In genomic region chr4:104976258-104976657, GRCh38 we compare ENCODE assay signal across 23 cellular contexts.
A peak's percentile ranks its signal among the peaks of the same experiment; 100 is the strongest.
DNase-seq lines count a peak whose midpoint lies in the region; ATAC-seq and TF ChIP-seq lines count a peak whose summit lies in the region.
"Had no signal": no experiment of that assay in that cellular context is flagged by ENCODE, and none has a peak within 500 bp of the region (broad histone marks: within the 10 kb centered on the region; RNA-seq: fewer than 3 reads in every experiment).

No MANE protein-coding gene starts in this region.

- H3K9me3 Mint-ChIP-seq in dendritic cell treated with granulocyte-macrophage colony-stimulating factor and Interleukin-4, amounts not matched to agents 40 ng/mL and 50 ng/mL, for 4 days = peaks cover 23% of the 10 kb centered on the region
- H3K9me3 Mint-ChIP-seq: GM23338 had no signal

- no peaks in the 10 kb centered on the region for H3K27me3 Mint-ChIP-seq in dendritic cell treated with granulocyte-macrophage colony-stimulating factor and Interleukin-4, amounts not matched to agents 40 ng/mL and 50 ng/mL, for 4 days
- H3K27me3 Mint-ChIP-seq: CD4-positive, alpha-beta T cell had no signal

- intact Hi-C loops in dendritic cell treated with granulocyte-macrophage colony-stimulating factor and Interleukin-4, amounts not matched to agents 40 ng/mL and 50 ng/mL, for 4 days (cut with micrococcal nuclease) = no loop called here
- intact Hi-C loops in vagina (cut with DNase I) = no loop called here

- peak; percentile 30 for ATAC-seq in GM18520 (IDR thresholded peaks at IDR 0.05; ENCODE audit: unreplicated experiment)
- peak; percentile 53 for ATAC-seq in GM21619 (IDR thresholded peaks at IDR 0.05; ENCODE audit: unreplicated experiment)
- no peak for ATAC-seq in HG02840 (IDR thresholded peaks at IDR 0.05; ENCODE audit: low FRiP score, unreplicated experiment)
- ATAC-seq: GM23338, PC-3 had no signal

- H3K9me3 ChIP-seq in MM.1S (replicated peaks; ENCODE audit: insufficient read depth, low read length) (no peaks in the 10 kb centered on the region), vagina (no peaks in the 10 kb centered on the region)
- H3K9me3 ChIP-seq: sigmoid colon had no signal

- no peaks in the 10 kb centered on the region for H3K9me2 ChIP-seq in MM.1S (replicated peaks; ENCODE audit: insufficient read depth, low read length)

- H3K36me3 ChIP-seq in MM.1S (replicated peaks; ENCODE audit: insufficient read depth, low read length) (no peaks in the 10 kb centered on the region), vagina (no peaks in the 10 kb centered on the region)
- H3K36me3 ChIP-seq: sigmoid colon, WERI-Rb-1 had no signal

- no peak for TF ChIP-seq POLR2A in vagina (IDR thresholded peaks at IDR 0.05)

- no peaks in the 10 kb centered on the region for H3K79me2 ChIP-seq in MM.1S (ENCODE audit: low read length)

- no peaks in the 10 kb centered on the region for H3K36me3 Mint-ChIP-seq in dendritic cell treated with granulocyte-macrophage colony-stimulating factor and Interleukin-4, amounts not matched to agents 40 ng/mL and 50 ng/mL, for 4 days (ENCODE audit: low read depth)

- H3K4me1 Mint-ChIP-seq in dendritic cell treated with granulocyte-macrophage colony-stimulating factor and Interleukin-4, amounts not matched to agents 40 ng/mL and 50 ng/mL, for 4 days (ENCODE audit: low read depth) = peaks cover 37% of the 10 kb centered on the region
- H3K4me1 Mint-ChIP-seq: GM23338, nephron progenitor cell had no signal

- H3K4me3 Mint-ChIP-seq in dendritic cell treated with granulocyte-macrophage colony-stimulating factor and Interleukin-4, amounts not matched to agents 40 ng/mL and 50 ng/mL, for 4 days = no peak overlapping the region
- H3K4me3 Mint-ChIP-seq: CD4-positive, alpha-beta T cell; GM23338; nephron progenitor cell had no signal

- H3K4me1 ChIP-seq in MM.1S (ENCODE audit: low read length) (peaks cover 62% of the 10 kb centered on the region), vagina (no peaks in the 10 kb centered on the region)
- H3K4me1 ChIP-seq: sigmoid colon had no signal

- H3K4me3 ChIP-seq in MM.1S (ENCODE audit: low read length) (no peak overlapping the region), vagina (no peak overlapping the region)
- H3K4me3 ChIP-seq: GM23338, sigmoid colon had no signal

- peaks cover 31% of the 10 kb centered on the region for H3F3A ChIP-seq in MM.1S (ENCODE audit: insufficient read depth, low read length)

- H3K27me3 ChIP-seq in MM.1S (replicated peaks; ENCODE audit: insufficient read depth, low read length) = no peaks in the 10 kb centered on the region
- H3K27me3 ChIP-seq in vagina = no peaks in the 10 kb centered on the region
- H3K27me3 ChIP-seq: sigmoid colon had no signal

- H3K27ac ChIP-seq in MM.1S (ENCODE audit: low read length) = peak overlapping the region; percentile 65; the same call in 1 of the 2 replicates
- no peak overlapping the region for H3K27ac ChIP-seq in vagina
- H3K27ac ChIP-seq: epithelial cell of prostate, sigmoid colon, WERI-Rb-1 had no signal

- TF ChIP-seq CTCF in MM.1S (IDR thresholded peaks at IDR 0.05; ENCODE audit: low read length) = no peak
- no peak for TF ChIP-seq CTCF in vagina (IDR thresholded peaks at IDR 0.05)

- no peak overlapping the region; the same call in 1 of the 2 replicates for H3K9ac ChIP-seq in MM.1S (ENCODE audit: low read length)

- no peak overlapping the region for H2AFZ ChIP-seq in MM.1S (ENCODE audit: low read length)
- H2AFZ ChIP-seq: GM23338 had no signal

- no peaks in the 10 kb centered on the region for H4K20me1 ChIP-seq in MM.1S (ENCODE audit: insufficient read depth, low read length)

- DNase-seq in MM.1S (peak; percentile 73), DMS79 treated with DMSO at 0.1 percent for 48 hours (lab: John Stamatoyannopoulos, UW) (no peak), vagina (ENCODE audit: extremely low spot score in 2 of 2) (no peak)
- DNase-seq: activated CD4-positive, alpha-beta T cell treated with anti-CD3 and anti-CD28 coated beads, Interleukin-2, amount 50 U/mL, for 1 hour; activated effector memory CD4-positive, alpha-beta T cell treated with anti-CD3 and anti-CD28 coated beads, Interleukin-2, amount 50 U/mL, for 16 hours; amniotic stem cell; CD4-positive, alpha-beta T cell; foreskin fibroblast; hippocampal formation; NCI-H146; NCI-H69; nephron progenitor cell; PC-3; SIG-M5; sigmoid colon; T-helper 1 cell; WERI-Rb-1 had no signal

- H3K27ac Mint-ChIP-seq in dendritic cell treated with granulocyte-macrophage colony-stimulating factor and Interleukin-4, amounts not matched to agents 40 ng/mL and 50 ng/mL, for 4 days = peak overlapping the region; percentile 41
- H3K27ac Mint-ChIP-seq: CD4-positive, alpha-beta T cell; GM23338; nephron progenitor cell had no signal

- peak overlapping the region; percentile 34; the same call in 1 of the 2 replicates for H3K4me2 ChIP-seq in MM.1S (ENCODE audit: low read depth, low read length)
- H3K4me2 ChIP-seq: GM23338 had no signal
